ENCODE assay signal across 16 cellular contexts in the genomic region with DNA sequence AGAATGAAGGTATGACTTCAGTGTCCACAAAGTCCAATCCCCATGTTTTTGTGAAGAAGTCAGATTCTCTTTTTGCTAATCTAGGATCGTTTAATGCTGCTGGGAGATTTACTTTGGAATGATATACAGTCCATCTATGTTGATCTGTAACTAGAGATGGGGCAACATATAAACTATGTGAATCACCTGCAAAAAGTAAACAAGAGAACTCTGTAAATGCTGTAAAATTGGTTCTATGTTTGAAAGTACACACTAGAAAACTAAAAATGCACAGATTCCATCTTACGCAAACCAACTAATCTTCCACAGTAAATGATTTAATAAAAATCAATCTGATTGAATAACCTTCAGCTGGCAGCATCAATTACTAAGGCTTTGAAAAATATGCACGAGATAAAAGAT. TPM values are rescaled to one million over a fixed set of nuclear protein-coding genes. Genes with fewer than 3 reads are reported as not detected.
DNase-seq lines count a peak whose midpoint lies in the region; ATAC-seq, FAIRE-seq and TF ChIP-seq lines count a peak whose summit lies in the region.
"Had no signal": no experiment of that assay in that cellular context is flagged by ENCODE, and none has a peak within 500 bp of the region (broad histone marks: within the 10 kb centered on the region; RNA-seq: fewer than 3 reads in every experiment).

No MANE protein-coding gene starts in this region.

- H3K4me2 ChIP-seq in A549 (peak overlapping the region; percentile 25; the same call in 2 of the 3 replicates), OCI-LY7 (ENCODE audit: low read length) (no peak overlapping the region)

- intact Hi-C loops in mucosa of descending colon (cut with DNase I, micrococcal nuclease): no loop called here
- intact Hi-C loops in activated CD4-positive, alpha-beta T cell treated with anti-CD3 and anti-CD28 coated beads, Interleukin-2, amount 10 ng/mL, durations not matched to agents 24 days and 14 days (cut with micrococcal nuclease): no loop called here
- intact Hi-C loops in OCI-LY7 (cut with micrococcal nuclease; ENCODE audit: unreplicated experiment): no loop called here

- TF ChIP-seq CTCF in A549 (IDR thresholded peaks at IDR 0.05) (no peak), mucosa of descending colon (IDR thresholded peaks at IDR 0.05) (no peak), OCI-LY7 (conservative IDR thresholded peaks at IDR 0.05; ENCODE audit: low read length) (no peak)

- H3K4me3 Mint-ChIP-seq in activated CD4-positive, alpha-beta T cell treated with anti-CD3 and anti-CD28 coated beads, Interleukin-2, amount 10 ng/mL, durations not matched to agents 24 days and 14 days: no peak overlapping the region
- H3K4me3 Mint-ChIP-seq: CD14-positive monocyte; CD8-positive, alpha-beta memory T cell had no signal

- H3K4me1 ChIP-seq in A549 (peaks cover 46% of the 10 kb centered on the region), mucosa of descending colon (ENCODE audit: low read depth) (peaks cover 8% of the 10 kb centered on the region), OCI-LY7 (ENCODE audit: insufficient read depth, low read length, poor library complexity, severe bottlenecking) (no peaks in the 10 kb centered on the region)

- no peaks in the 10 kb centered on the region for H3K9me3 Mint-ChIP-seq in activated CD4-positive, alpha-beta T cell treated with anti-CD3 and anti-CD28 coated beads, Interleukin-2, amount 10 ng/mL, durations not matched to agents 24 days and 14 days
- H3K9me3 Mint-ChIP-seq: CD14-positive monocyte; CD8-positive, alpha-beta memory T cell had no signal

- no peak for DNase-seq in A549 (ENCODE audit: low read depth in 1 of 2, low spot score in 1 of 2)
- peak; percentile 22 for DNase-seq in DMS53 treated with DMSO at 0.1 percent for 48 hours (lab: John Stamatoyannopoulos, UW; ENCODE audit: unreplicated experiment)
- no peak for DNase-seq in SK-N-MC (ENCODE audit: low read depth, low spot score)
- DNase-seq in mucosa of descending colon: no peak
- DNase-seq in activated CD4-positive, alpha-beta T cell treated with anti-CD3 and anti-CD28 coated beads, Interleukin-2, amount 10 ng/mL, durations not matched to agents 24 days and 14 days: no peak
- no peak for DNase-seq in OCI-LY7 (ENCODE audit: low spot score)
- DNase-seq: Caco-2; CD8-positive, alpha-beta memory T cell; DMS79; GM23248; H7 had no signal

- TF ChIP-seq POLR2A in A549 (IDR thresholded peaks at IDR 0.05; ENCODE audit: low read length): no peak

- H3K9me3 ChIP-seq in A549: no peaks in the 10 kb centered on the region
- no peaks in the 10 kb centered on the region for H3K9me3 ChIP-seq in SK-N-MC (ENCODE audit: low read depth, low read length)
- no peaks in the 10 kb centered on the region for H3K9me3 ChIP-seq in mucosa of descending colon
- H3K9me3 ChIP-seq in OCI-LY7 (ENCODE audit: low read length): 0 out of 2 replicates have a peak, but pooled peaks cover 5% of the 10 kb centered on the region
- H3K9me3 ChIP-seq: Caco-2 had no signal

- no peak overlapping the region for H3K27ac Mint-ChIP-seq in activated CD4-positive, alpha-beta T cell treated with anti-CD3 and anti-CD28 coated beads, Interleukin-2, amount 10 ng/mL, durations not matched to agents 24 days and 14 days
- H3K27ac Mint-ChIP-seq: CD14-positive monocyte had no signal

- WGBS in A549 (ENCODE audit: missing lambda C conversion rate): 51% methylated on average over 3 of the region's 3 CpGs

- peaks cover 34% of the 10 kb centered on the region for H3K4me1 Mint-ChIP-seq in activated CD4-positive, alpha-beta T cell treated with anti-CD3 and anti-CD28 coated beads, Interleukin-2, amount 10 ng/mL, durations not matched to agents 24 days and 14 days

- H3K36me3 Mint-ChIP-seq in activated CD4-positive, alpha-beta T cell treated with anti-CD3 and anti-CD28 coated beads, Interleukin-2, amount 10 ng/mL, durations not matched to agents 24 days and 14 days (ENCODE audit: low read depth): peaks cover 40% of the 10 kb centered on the region

- no peak overlapping the region for H2AFZ ChIP-seq in OCI-LY7 (ENCODE audit: low read length)
- H2AFZ ChIP-seq: GM23248 had no signal

- peaks cover 20% of the 10 kb centered on the region for H3K36me3 ChIP-seq in SK-N-MC (ENCODE audit: insufficient read depth, low read length)
- no peaks in the 10 kb centered on the region for H3K36me3 ChIP-seq in mucosa of descending colon (ENCODE audit: low read depth)
- peaks cover 49% of the 10 kb centered on the region for H3K36me3 ChIP-seq in OCI-LY7 (ENCODE audit: insufficient read depth, low read length)

- H3K27ac ChIP-seq in A549 (no peak overlapping the region), SK-N-MC (0 out of 2 replicates have a peak overlapping the region, but pooled peaks have one; percentile 71), OCI-LY7 (ENCODE audit: low read depth, low read length, poor library complexity, severe bottlenecking) (no peak overlapping the region)
- H3K27ac ChIP-seq: GM23248 had no signal

- H4K20me1 ChIP-seq in OCI-LY7 (ENCODE audit: insufficient read depth, low read length): no peaks in the 10 kb centered on the region

- H3K79me2 ChIP-seq in OCI-LY7 (ENCODE audit: insufficient read depth, low read depth, low read length): no peaks in the 10 kb centered on the region

- ATAC-seq in A549: no peak
- ATAC-seq in mucosa of descending colon: peak; percentile 40
- ATAC-seq in GM18861 (IDR thresholded peaks at IDR 0.05; ENCODE audit: unreplicated experiment): no peak
- ATAC-seq: GM12878 had no signal

- no peaks in the 10 kb centered on the region for H3K27me3 Mint-ChIP-seq in activated CD4-positive, alpha-beta T cell treated with anti-CD3 and anti-CD28 coated beads, Interleukin-2, amount 10 ng/mL, durations not matched to agents 24 days and 14 days
- H3K27me3 Mint-ChIP-seq: CD8-positive, alpha-beta memory T cell had no signal

- H3K9ac ChIP-seq in SK-N-MC (ENCODE audit: insufficient read length): no peak overlapping the region
- H3K9ac ChIP-seq: GM23248 had no signal

- no peak for TF ChIP-seq EP300 in A549 (IDR thresholded peaks at IDR 0.05)

- H3K9me2 ChIP-seq in OCI-LY7 (ENCODE audit: insufficient read depth, low read length): no peaks in the 10 kb centered on the region

- no peak for FAIRE-seq in A549 (lab: Jason Lieb, UNC)
- FAIRE-seq: GM12878, GM18507, HTR-8/SVneo had no signal

- H3K4me3 ChIP-seq in A549 (no peak overlapping the region), SK-N-MC (no peak overlapping the region), mucosa of descending colon (no peak overlapping the region), OCI-LY7 (ENCODE audit: low read depth, low read length, poor library complexity, severe bottlenecking) (no peak overlapping the region)
- H3K4me3 ChIP-seq: GM12878, GM23248 had no signal

- CTCF ChIA-PET in A549 (lab: Yijun Ruan, JAX) (no interaction called here), OCI-LY7 (lab: Charles Lee; ENCODE audit: unreplicated experiment) (no interaction called here)

- POLR2A ChIA-PET in A549 (lab: Yijun Ruan, JAX) (no interaction called here), OCI-LY7 (lab: Charles Lee) (no interaction called here)

- TF ChIP-seq RAD21 in A549 (conservative IDR thresholded peaks at IDR 0.05 in 1 of 2, IDR thresholded peaks at IDR 0.05 in 1 of 2): no peak

- BruUV-seq in OCI-LY7 (replicated peaks; lab: Mats Ljungman, UMichigan): no TSS peak

TF ChIP-seq in A549, 52 proteins besides CTCF, POLR2A, EP300 and RAD21 (continues in another document):
- TF ChIP-seq, protein P1, sequence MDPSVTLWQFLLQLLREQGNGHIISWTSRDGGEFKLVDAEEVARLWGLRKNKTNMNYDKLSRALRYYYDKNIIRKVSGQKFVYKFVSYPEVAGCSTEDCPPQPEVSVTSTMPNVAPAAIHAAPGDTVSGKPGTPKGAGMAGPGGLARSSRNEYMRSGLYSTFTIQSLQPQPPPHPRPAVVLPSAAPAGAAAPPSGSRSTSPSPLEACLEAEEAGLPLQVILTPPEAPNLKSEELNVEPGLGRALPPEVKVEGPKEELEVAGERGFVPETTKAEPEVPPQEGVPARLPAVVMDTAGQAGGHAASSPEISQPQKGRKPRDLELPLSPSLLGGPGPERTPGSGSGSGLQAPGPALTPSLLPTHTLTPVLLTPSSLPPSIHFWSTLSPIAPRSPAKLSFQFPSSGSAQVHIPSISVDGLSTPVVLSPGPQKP (IDR thresholded peaks at IDR 0.05; ENCODE audit: low read depth, low read length): no peak
- TF ChIP-seq MAZ (IDR thresholded peaks at IDR 0.05; ENCODE audit: borderline replicate concordance, low read depth, low read length) (no peak), CBX8 (IDR thresholded peaks at IDR 0.05) (no peak), CEBPB (IDR thresholded peaks at IDR 0.05) (0 out of 4 replicates have a peak, but pooled peaks of 1 of the 2 experiments have one; percentile 21), TFCP2L1 (CRISPR knock-in tag; IDR thresholded peaks at IDR 0.05) (no peak)
- TF ChIP-seq, protein P2, sequence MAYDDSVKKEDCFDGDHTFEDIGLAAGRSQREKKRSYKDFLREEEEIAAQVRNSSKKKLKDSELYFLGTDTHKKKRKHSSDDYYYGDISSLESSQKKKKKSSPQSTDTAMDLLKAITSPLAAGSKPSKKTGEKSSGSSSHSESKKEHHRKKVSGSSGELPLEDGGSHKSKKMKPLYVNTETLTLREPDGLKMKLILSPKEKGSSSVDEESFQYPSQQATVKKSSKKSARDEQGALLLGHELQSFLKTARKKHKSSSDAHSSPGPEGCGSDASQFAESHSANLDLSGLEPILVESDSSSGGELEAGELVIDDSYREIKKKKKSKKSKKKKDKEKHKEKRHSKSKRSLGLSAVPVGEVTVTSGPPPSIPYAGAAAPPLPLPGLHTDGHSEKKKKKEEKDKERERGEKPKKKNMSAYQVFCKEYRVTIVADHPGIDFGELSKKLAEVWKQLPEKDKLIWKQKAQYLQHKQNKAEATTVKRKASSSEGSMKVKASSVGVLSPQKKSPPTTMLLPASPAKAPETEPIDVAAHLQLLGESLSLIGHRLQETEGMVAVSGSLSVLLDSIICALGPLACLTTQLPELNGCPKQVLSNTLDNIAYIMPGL (CRISPR knock-in tag; IDR thresholded peaks at IDR 0.05; ENCODE audit: borderline replicate concordance): no peak

RNA-seq across cellular contexts. Expression of a gene that starts 37.5 kb away (rescaled TPM):
- polyA plus RNA-seq in A549 (2011; rRNA removed) (29.2 and 32.5 TPM in 2 replicates), A549 (2017; fragmentation: RNase III; extraction: RNeasy Plus Mini Kit Qiagen cat#74134 plus additional on column Dnase treatment) (14.0 to 15.0 TPM (median 14.9 TPM) in 3 replicates)
- 4.9 and 5.8 TPM in 2 replicates for polyA plus RNA-seq in A549 (2012; cell fraction: cytosol; rRNA removed)
- polyA plus RNA-seq in A549 (2012; cell fraction: nucleus; rRNA removed): 3.6 and 6.1 TPM in 2 replicates
- polyA minus RNA-seq in A549 (2011; rRNA and poly(A)+ RNA removed): 12.0 and 14.3 TPM in 2 replicates
- total RNA-seq in mucosa of descending colon (10 to 100 TPM; 18.1 to 25.7 (median 21.9) TPM), OCI-LY7 (2022) (17.8 and 19.0 TPM in 2 replicates)
- 14.3 and 15.6 TPM in 2 replicates for total RNA-seq in activated CD4-positive, alpha-beta T cell treated with anti-CD3 and anti-CD28 coated beads, Interleukin-2, amount 10 ng/mL, durations not matched to agents 24 days and 14 days
- total RNA-seq in OCI-LY7 (2014; rRNA removed; shearing (Covaris generic)): 12.9 and 14.7 TPM in 2 replicates
